ENCODE assay signal across 1 cellular context in genomic region chr3:47265008-47265407, GRCh38.
TF ChIP-seq lines count a peak whose summit lies in the region.

No MANE protein-coding gene starts in this region.

TF ChIP-seq in IMR-90, 13 proteins besides CTCF, POLR2A, EP300 and RAD21 (continued from another document):
- TF ChIP-seq CEBPB (IDR thresholded peaks at IDR 0.05; ENCODE audit: low read depth, low read length): no peak
- TF ChIP-seq CHD1 (IDR thresholded peaks at IDR 0.05; ENCODE audit: low read depth, low read length): no peak
TF ChIP-seq in IMR-90: peak in this region for 0.
